33 cellular contexts compared by ENCODE assay signal in genomic region chr5:173466227-173466626, GRCh38.
"Had no signal": no experiment of that assay in that cellular context is flagged by ENCODE, and none has a peak within 500 bp of the region (broad histone marks: within the 10 kb centered on the region; RNA-seq: fewer than 3 reads in every experiment).

No MANE protein-coding gene starts in this region.

- H3K27ac ChIP-seq: adrenal gland, VCaP had no signal

- H3K4me1 Mint-ChIP-seq: activated B cell treated with CpG ODN at 0.5 μM for 24 hours; activated CD4-positive, alpha-beta T cell treated with anti-CD3 and anti-CD28 coated beads, Interleukin-2, amount 10 ng/mL, durations not matched to agents 24 days and 14 days; activated naive CD8-positive, alpha-beta T cell treated with anti-CD3 and anti-CD28 coated beads for 36 hours; activated T-helper 17 cell treated with anti-CD3 and anti-CD28 coated beads, Interleukin-2, amount 50 U/mL, for 72 hours had no signal

- H3K27me3 Mint-ChIP-seq: activated B cell treated with CpG ODN at 0.5 μM for 24 hours; activated CD4-positive, alpha-beta T cell treated with anti-CD3 and anti-CD28 coated beads, Interleukin-2, amount 10 ng/mL, durations not matched to agents 24 days and 14 days; activated naive CD8-positive, alpha-beta T cell treated with anti-CD3 and anti-CD28 coated beads for 36 hours had no signal

- H3K36me3 Mint-ChIP-seq: activated CD4-positive, alpha-beta memory T cell treated with anti-CD3 and anti-CD28 coated beads for 36 hours; activated naive CD4-positive, alpha-beta T cell treated with anti-CD3 and anti-CD28 coated beads, Interleukin-2, amount 50 U/mL, for 72 hours; activated naive CD8-positive, alpha-beta T cell treated with anti-CD3 and anti-CD28 coated beads for 36 hours; brain had no signal

- H3K27me3 ChIP-seq: adrenal gland had no signal

- H3K9me3 ChIP-seq: adrenal gland had no signal

- H3K27ac Mint-ChIP-seq: activated B cell treated with CpG ODN at 0.5 μM for 24 hours; activated CD4-positive, alpha-beta memory T cell treated with anti-CD3 and anti-CD28 coated beads for 36 hours; activated CD4-positive, alpha-beta T cell treated with anti-CD3 and anti-CD28 coated beads, Interleukin-2, amount 10 ng/mL, durations not matched to agents 24 days and 14 days; activated CD8-positive, alpha-beta T cell treated with anti-CD3 and anti-CD28 coated beads for 36 hours; activated naive CD4-positive, alpha-beta T cell treated with anti-CD3 and anti-CD28 coated beads for 36 hours; activated naive CD4-positive, alpha-beta T cell treated with anti-CD3 and anti-CD28 coated beads, Interleukin-2, amount 50 U/mL, for 72 hours; activated naive CD8-positive, alpha-beta T cell treated with anti-CD3 and anti-CD28 coated beads for 36 hours; activated T-cell treated with anti-CD3 and anti-CD28 coated beads, Interleukin-2, amount 50 U/mL, for 72 hours; activated T-helper 1 cell treated with anti-CD3 and anti-CD28 coated beads, Interleukin-12 subunit alpha, Interleukin-12 subunit beta, Interleukin-2, Interleukin-4 antibody, amounts not matched to agents 30 ng/mL and 10 ng/mL and 1 ng/mL, durations not matched to agents 14 hours and 24 hours and 36 hours; activated T-helper 17 cell treated with anti-CD3 and anti-CD28 coated beads, Interleukin-2, amount 50 U/mL, for 72 hours; brain; T-helper 1 cell treated with Interleukin-12 subunit alpha and Interleukin-12 subunit beta and Interleukin-4 antibody, amounts not matched to agents 30 μg/mL and 1 μg/mL, for 36 hours; T-helper 2 cell treated with Interferon-gamma antibody and Interleukin-4, amounts not matched to agents 5 μg/mL and 100 μg/mL, for 36 hours had no signal

- DNase-seq: activated B cell treated with CpG ODN at 0.5 μM for 24 hours; activated CD4-positive, alpha-beta memory T cell treated with anti-CD3 and anti-CD28 coated beads for 36 hours; activated CD4-positive, alpha-beta T cell treated with anti-CD3 and anti-CD28 coated beads for 4 hours; activated CD4-positive, alpha-beta T cell treated with anti-CD3 and anti-CD28 coated beads, Interleukin-2, amount 10 ng/mL, durations not matched to agents 24 days and 14 days; activated CD4-positive, alpha-beta T cell treated with anti-CD3 and anti-CD28 coated beads, Interleukin-2, amount 50 U/mL, for 1 hour; activated CD4-positive, alpha-beta T cell treated with anti-CD3 and anti-CD28 coated beads, Interleukin-2, amount 50 U/mL, for 4 hours; activated CD4-positive, CD25-positive, alpha-beta regulatory T cell treated with anti-CD3 and anti-CD28 coated beads, Interleukin-2, amount 50 U/mL, for 72 hours; activated CD8-positive, alpha-beta memory T cell treated with anti-CD3 and anti-CD28 coated beads, Interleukin-2, amount 50 U/mL, for 4 hours; activated CD8-positive, alpha-beta T cell treated with anti-CD3 and anti-CD28 coated beads for 36 hours; activated effector memory CD4-positive, alpha-beta T cell treated with anti-CD3 and anti-CD28 coated beads, Interleukin-2, amount 50 U/mL, for 16 hours; activated gamma-delta T cell treated with Interleukin-2 at 50 U/mL for 16 hours; activated naive CD4-positive, alpha-beta T cell; activated naive CD4-positive, alpha-beta T cell treated with anti-CD3 and anti-CD28 coated beads for 36 hours; activated naive CD4-positive, alpha-beta T cell treated with anti-CD3 and anti-CD28 coated beads, Interleukin-2, amount 50 U/mL, for 16 hours; activated naive CD8-positive, alpha-beta T cell treated with anti-CD3 and anti-CD28 coated beads for 36 hours; activated T-cell treated with anti-CD3 and anti-CD28 coated beads for 4 hours; activated T-cell treated with anti-CD3 and anti-CD28 coated beads, Interleukin-2, amount 50 U/mL, for 1 hour; activated T-cell treated with anti-CD3 and anti-CD28 coated beads, Interleukin-2, amount 50 U/mL, for 4 hours; activated T-cell treated with anti-CD3 and anti-CD28 coated beads, Interleukin-2, amount 50 U/mL, for 72 hours; adrenal gland; amniotic stem cell; aorta; central memory CD4-positive, alpha-beta T cell; T-helper 1 cell; T-helper 2 cell; T-helper 9 cell had no signal

- H3K9me3 Mint-ChIP-seq: activated CD8-positive, alpha-beta T cell treated with anti-CD3 and anti-CD28 coated beads for 36 hours; activated T-helper 1 cell treated with anti-CD3 and anti-CD28 coated beads, Interleukin-12 subunit alpha, Interleukin-12 subunit beta, Interleukin-2, Interleukin-4 antibody, amounts not matched to agents 30 ng/mL and 10 ng/mL and 1 ng/mL, durations not matched to agents 14 hours and 24 hours and 36 hours had no signal

- H3K4me3 ChIP-seq: adrenal gland had no signal

- H3K4me3 Mint-ChIP-seq: activated B cell treated with CpG ODN at 0.5 μM for 24 hours; activated CD4-positive, alpha-beta memory T cell treated with anti-CD3 and anti-CD28 coated beads for 36 hours; activated CD4-positive, alpha-beta T cell treated with anti-CD3 and anti-CD28 coated beads, Interleukin-2, amount 10 ng/mL, durations not matched to agents 24 days and 14 days; activated CD8-positive, alpha-beta T cell treated with anti-CD3 and anti-CD28 coated beads for 36 hours; activated naive CD4-positive, alpha-beta T cell treated with anti-CD3 and anti-CD28 coated beads for 36 hours; activated naive CD8-positive, alpha-beta T cell treated with anti-CD3 and anti-CD28 coated beads for 36 hours; activated T-cell treated with anti-CD3 and anti-CD28 coated beads, Interleukin-2, amount 50 U/mL, for 4 hours; activated T-cell treated with anti-CD3 and anti-CD28 coated beads, Interleukin-2, amount 50 U/mL, for 72 hours; activated T-helper 1 cell treated with anti-CD3 and anti-CD28 coated beads, Interleukin-12 subunit alpha, Interleukin-12 subunit beta, Interleukin-2, Interleukin-4 antibody, amounts not matched to agents 30 ng/mL and 10 ng/mL and 1 ng/mL, durations not matched to agents 14 hours and 24 hours and 36 hours; activated T-helper 17 cell treated with anti-CD3 and anti-CD28 coated beads, Interleukin-2, amount 50 U/mL, for 72 hours; brain; T-helper 1 cell treated with Interleukin-12 subunit alpha and Interleukin-12 subunit beta and Interleukin-4 antibody, amounts not matched to agents 30 μg/mL and 1 μg/mL, for 36 hours; T-helper 2 cell treated with Interferon-gamma antibody and Interleukin-4, amounts not matched to agents 5 μg/mL and 100 μg/mL, for 36 hours had no signal

- ATAC-seq: activated CD8-positive, alpha-beta T cell treated with anti-CD3 and anti-CD28 coated beads for 36 hours; activated naive CD4-positive, alpha-beta T cell treated with anti-CD3 and anti-CD28 coated beads, Interleukin-2, amount 50 U/mL, for 72 hours; activated T-cell treated with anti-CD3 and anti-CD28 coated beads, Interleukin-2, amount 50 U/mL, for 4 hours; activated T-cell treated with anti-CD3 and anti-CD28 coated beads, Interleukin-2, amount 50 U/mL, for 72 hours; activated T-helper 17 cell treated with anti-CD3 and anti-CD28 coated beads, Interleukin-2, amount 50 U/mL, for 72 hours had no signal

- H3K36me3 ChIP-seq: adrenal gland had no signal
